ENCODE assay signal across 11 cellular contexts in genomic region chr1:158011714-158012113, GRCh38. TPM values are rescaled to one million over a fixed set of nuclear protein-coding genes. Genes with fewer than 3 reads are reported as not detected.
DNase-seq lines count a peak whose midpoint lies in the region; ATAC-seq and TF ChIP-seq lines count a peak whose summit lies in the region.
"Had no signal": no experiment of that assay in that cellular context is flagged by ENCODE, and none has a peak within 500 bp of the region (broad histone marks: within the 10 kb centered on the region; RNA-seq: fewer than 3 reads in every experiment).

No MANE protein-coding gene starts in this region.

- peak overlapping the region; percentile 85 to 98 for H3K27ac ChIP-seq in breast epithelium
- peak overlapping the region; percentile 81 for H3K27ac ChIP-seq in lower lobe of right lung
- H3K27ac ChIP-seq in stomach, result peak overlapping the region; percentile 40 to 91 (median 85)

- H3K27me3 ChIP-seq in breast epithelium (no peaks in the 10 kb centered on the region), lower lobe of right lung (ENCODE audit: low read depth) (no peaks in the 10 kb centered on the region), stomach (peaks cover 0 to under 1% (median 0%) of the 10 kb centered on the region in 3 donors)

- TF ChIP-seq POLR2A in breast epithelium (IDR thresholded peaks at IDR 0.05) (no peak), stomach (IDR thresholded peaks at IDR 0.05) (no peak)

- peak overlapping the region; percentile 30 for H3K4me3 ChIP-seq in HFF-Myc (replicated peaks; ENCODE audit: low read depth, low read length)
- peak overlapping the region in 1 of 3 donors; percentile 47 for H3K4me3 ChIP-seq in breast epithelium
- H3K4me3 ChIP-seq in lower lobe of right lung, result no peak overlapping the region
- no peak overlapping the region for H3K4me3 ChIP-seq in stomach

- H3K36me3 ChIP-seq in breast epithelium, result no peaks in the 10 kb centered on the region
- no peaks in the 10 kb centered on the region for H3K36me3 ChIP-seq in lower lobe of right lung
- H3K36me3 ChIP-seq in stomach, result no peaks in the 10 kb centered on the region

- WGBS in stomach, 5 donors, result 44 to 80% (median 74%) methylated on average over 5 of the region's 5 CpGs

- DNase-seq in HFF-Myc (ENCODE audit: extremely low read depth, low read depth), result no peak
- no peak for DNase-seq in breast epithelium (ENCODE audit: low spot score in 2 of 2)
- DNase-seq in lower lobe of right lung, result no peak
- no peak for DNase-seq in stomach
- DNase-seq in activated CD8-positive, alpha-beta memory T cell treated with anti-CD3 and anti-CD28 coated beads for 24 hours, result no peak
- DNase-seq in activated CD4-positive, CD25-positive, alpha-beta regulatory T cell treated with anti-CD3 and anti-CD28 coated beads, Interleukin-2, amount 50 U/mL, for 72 hours, result no peak
- no peak for DNase-seq in stimulated activated naive CD4-positive, alpha-beta T cell (lab: John Stamatoyannopoulos, UW)
- DNase-seq: activated B cell treated with CpG ODN at 0.5 μM for 24 hours; activated effector memory CD4-positive, alpha-beta T cell treated with anti-CD3 and anti-CD28 coated beads, Interleukin-2, amount 50 U/mL, for 16 hours; NCI-H1694 treated with DMSO at 0.1 percent for 48 hours had no signal

- ATAC-seq in lower lobe of right lung, result no peak
- ATAC-seq in HG03175 (IDR thresholded peaks at IDR 0.05; ENCODE audit: unreplicated experiment), result no peak

- no peak for TF ChIP-seq EP300 in stomach (IDR thresholded peaks at IDR 0.05)

- H3K4me1 ChIP-seq in breast epithelium (peaks cover 17 to 19% of the 10 kb centered on the region in 2 donors), lower lobe of right lung (peaks cover 68% of the 10 kb centered on the region), stomach (peaks cover 32 to 79% (median 62%) of the 10 kb centered on the region in 4 donors)

- no peaks in the 10 kb centered on the region for H3K9me3 ChIP-seq in breast epithelium
- H3K9me3 ChIP-seq in lower lobe of right lung, result no peaks in the 10 kb centered on the region
- H3K9me3 ChIP-seq in stomach, result no peaks in the 10 kb centered on the region

- intact Hi-C loops in breast epithelium (cut with DNase I; ENCODE audit: low total_unique reads) (no loop called here), lower lobe of right lung (cut with DNase I) (no loop called here), stomach (cut with DNase I; ENCODE audit: low total_unique reads) (no loop called here)

- TF ChIP-seq CTCF in HFF-Myc (IDR thresholded peaks at IDR 0.05; ENCODE audit: low read depth, low read length, missing control alignments), result no peak
- TF ChIP-seq CTCF in breast epithelium (IDR thresholded peaks at IDR 0.05), result no peak
- TF ChIP-seq CTCF in lower lobe of right lung (IDR thresholded peaks at IDR 0.05), result no peak
- no peak for TF ChIP-seq CTCF in stomach (IDR thresholded peaks at IDR 0.05)

RNA-seq across cellular contexts. Expression of gene KIRREL1, which starts 18.3 kb away (rescaled TPM):
- total RNA-seq in breast epithelium (10 to 100 TPM; 26.1 to 55.5 (median 34.1) TPM), lower lobe of right lung (26.9 TPM), stomach (10 to 100 TPM in 3 of 5 donors, 1 to 10 TPM in 2; 3.2 to 27.9 (median 10.7) TPM)
- polyA plus RNA-seq in stomach, result 1 to 10 TPM; 2.8 to 4.3 (median 4.0) TPM
- total RNA-seq: activated B cell treated with CpG ODN at 0.5 μM for 24 hours had no signal
